ENCODE assay signal across 8 cellular contexts in genomic region chr19:21328402-21328801, GRCh38. TPM values are rescaled to one million over a fixed set of nuclear protein-coding genes. Genes with fewer than 3 reads are reported as not detected.
A peak's percentile ranks its signal among the peaks of the same experiment; 100 is the strongest.
DNase-seq lines count a peak whose midpoint lies in the region; ATAC-seq and TF ChIP-seq lines count a peak whose summit lies in the region.

No MANE protein-coding gene starts in this region.

- H3K9me3 Mint-ChIP-seq in activated T-helper 1 cell treated with anti-CD3 and anti-CD28 coated beads, Interleukin-12 subunit alpha, Interleukin-12 subunit beta, Interleukin-2, Interleukin-4 antibody, amounts not matched to agents 30 ng/mL and 10 ng/mL and 1 ng/mL, durations not matched to agents 14 hours and 24 hours and 36 hours: peaks cover 32% of the 10 kb centered on the region

- H3K27ac Mint-ChIP-seq in activated T-helper 1 cell treated with anti-CD3 and anti-CD28 coated beads, Interleukin-12 subunit alpha, Interleukin-12 subunit beta, Interleukin-2, Interleukin-4 antibody, amounts not matched to agents 30 ng/mL and 10 ng/mL and 1 ng/mL, durations not matched to agents 14 hours and 24 hours and 36 hours: peak overlapping the region; percentile 98

- peak overlapping the region; percentile 92 for H3K4me3 ChIP-seq in skeletal muscle cell (ENCODE audit: low read depth, low read length)

- peaks cover 13% of the 10 kb centered on the region for H3K4me1 Mint-ChIP-seq in activated T-helper 1 cell treated with anti-CD3 and anti-CD28 coated beads, Interleukin-12 subunit alpha, Interleukin-12 subunit beta, Interleukin-2, Interleukin-4 antibody, amounts not matched to agents 30 ng/mL and 10 ng/mL and 1 ng/mL, durations not matched to agents 14 hours and 24 hours and 36 hours (ENCODE audit: low read depth)

- no peak for TF ChIP-seq CTCF in C4-2B (conservative IDR thresholded peaks at IDR 0.05)

- DNase-seq in HT-29 (ENCODE audit: low spot score): peak; percentile 1
- no peak for DNase-seq in activated T-helper 1 cell treated with anti-CD3 and anti-CD28 coated beads, Interleukin-12 subunit alpha, Interleukin-12 subunit beta, Interleukin-2, Interleukin-4 antibody, amounts not matched to agents 30 ng/mL and 10 ng/mL and 1 ng/mL, durations not matched to agents 14 hours and 24 hours and 36 hours (ENCODE audit: low spot score)
- no peak for DNase-seq in left ventricle myocardium superior
- DNase-seq in skeletal muscle cell (ENCODE audit: low read depth): no peak
- no peak for DNase-seq in foreskin melanocyte
- no peak for DNase-seq in ACHN
- no peak for DNase-seq in DMS114 treated with DMSO at 0.1 percent for 48 hours (lab: John Stamatoyannopoulos, UW; ENCODE audit: unreplicated experiment)

- intact Hi-C loops in activated T-helper 1 cell treated with anti-CD3 and anti-CD28 coated beads, Interleukin-12 subunit alpha, Interleukin-12 subunit beta, Interleukin-2, Interleukin-4 antibody, amounts not matched to agents 30 ng/mL and 10 ng/mL and 1 ng/mL, durations not matched to agents 14 hours and 24 hours and 36 hours (cut with micrococcal nuclease): loop anchor here (2.0 to 10.0 kb wide), 3 partner anchors 246 to 724 kb away; partner anchors contain the start of genes ZNF100, ZNF257 and ZNF714
- intact Hi-C loops in left ventricle myocardium superior (cut with micrococcal nuclease): no loop called here

- in situ Hi-C loops in ACHN (cut with HindIII; ENCODE audit: low pct_ligation_motif_present, low pct_unique_long_range_greater_than_20kb, low sequenced_read_pairs): no loop called here

- peak; percentile 19 for ATAC-seq in left ventricle myocardium superior

- peaks cover 35% of the 10 kb centered on the region for H3K36me3 Mint-ChIP-seq in activated T-helper 1 cell treated with anti-CD3 and anti-CD28 coated beads, Interleukin-12 subunit alpha, Interleukin-12 subunit beta, Interleukin-2, Interleukin-4 antibody, amounts not matched to agents 30 ng/mL and 10 ng/mL and 1 ng/mL, durations not matched to agents 14 hours and 24 hours and 36 hours (ENCODE audit: low read depth)

- peak overlapping the region; percentile 96 for H3K4me3 Mint-ChIP-seq in activated T-helper 1 cell treated with anti-CD3 and anti-CD28 coated beads, Interleukin-12 subunit alpha, Interleukin-12 subunit beta, Interleukin-2, Interleukin-4 antibody, amounts not matched to agents 30 ng/mL and 10 ng/mL and 1 ng/mL, durations not matched to agents 14 hours and 24 hours and 36 hours

- peak overlapping the region; percentile 81 for H3K27ac ChIP-seq in C4-2B

- H3K27me3 Mint-ChIP-seq in activated T-helper 1 cell treated with anti-CD3 and anti-CD28 coated beads, Interleukin-12 subunit alpha, Interleukin-12 subunit beta, Interleukin-2, Interleukin-4 antibody, amounts not matched to agents 30 ng/mL and 10 ng/mL and 1 ng/mL, durations not matched to agents 14 hours and 24 hours and 36 hours (ENCODE audit: insufficient read depth): no peaks in the 10 kb centered on the region

RNA-seq across cellular contexts. Expression of gene ZNF708, which starts 0.8 kb away (rescaled TPM):
- 2.0 TPM in 2 replicates for total RNA-seq in HT-29 (2014; rRNA removed; shearing (Covaris generic))
- 9.6 and 9.9 TPM in 2 replicates for total RNA-seq in activated T-helper 1 cell treated with anti-CD3 and anti-CD28 coated beads, Interleukin-12 subunit alpha, Interleukin-12 subunit beta, Interleukin-2, Interleukin-4 antibody, amounts not matched to agents 30 ng/mL and 10 ng/mL and 1 ng/mL, durations not matched to agents 14 hours and 24 hours and 36 hours
- total RNA-seq in left ventricle myocardium superior: 3.1 TPM

RNA-seq across cellular contexts. Expression of gene ZNF738, which starts 30.4 kb away (rescaled TPM):
- total RNA-seq in HT-29 (2014; rRNA removed; shearing (Covaris generic)): 2.0 and 3.2 TPM in 2 replicates
- 9.7 and 11.7 TPM in 2 replicates for total RNA-seq in activated T-helper 1 cell treated with anti-CD3 and anti-CD28 coated beads, Interleukin-12 subunit alpha, Interleukin-12 subunit beta, Interleukin-2, Interleukin-4 antibody, amounts not matched to agents 30 ng/mL and 10 ng/mL and 1 ng/mL, durations not matched to agents 14 hours and 24 hours and 36 hours
- 1.4 TPM for total RNA-seq in left ventricle myocardium superior
